ENCODE assay signal across 19 cellular contexts in the genomic region with DNA sequence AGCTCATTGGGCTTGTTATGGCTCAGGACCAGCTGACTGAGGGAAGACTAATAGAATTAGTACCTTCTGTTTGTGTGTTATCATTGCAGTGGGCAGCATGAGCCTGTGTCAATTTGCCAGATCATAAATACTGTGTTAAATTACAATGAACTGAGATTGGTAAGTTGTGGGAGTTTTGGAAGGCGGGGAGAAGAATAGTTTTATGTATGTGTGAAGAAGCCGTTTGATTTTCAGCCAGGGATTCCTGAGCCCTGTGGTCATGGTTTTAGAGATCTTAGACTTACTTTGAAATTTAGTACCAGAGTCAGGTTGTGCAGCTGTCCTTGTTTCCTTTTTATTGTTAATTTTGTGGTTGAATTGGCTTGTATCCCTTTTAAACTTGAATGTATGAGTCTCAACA.
DNase-seq lines count a peak whose midpoint lies in the region; ATAC-seq, FAIRE-seq and TF ChIP-seq lines count a peak whose summit lies in the region.
"Had no signal": no experiment of that assay in that cellular context is flagged by ENCODE, and none has a peak within 500 bp of the region (broad histone marks: within the 10 kb centered on the region; RNA-seq: fewer than 3 reads in every experiment).

No MANE protein-coding gene starts in this region.

- intact Hi-C loops in head of caudate nucleus (cut with DNase I) = no loop called here

- DNase-seq in A549 (ENCODE audit: low read depth in 1 of 2, low spot score in 1 of 2) = no peak
- no peak for DNase-seq in GM19239 (ENCODE audit: insufficient read length, low spot score)
- peak; percentile 81 for DNase-seq in astrocyte (ENCODE audit: low read depth)
- peak; percentile 1 for DNase-seq in mesenchymal stem cell
- DNase-seq in stimulated activated CD4-positive, alpha-beta T cell treated with anti-CD3 and anti-CD28 coated beads, Interleukin-1b, Interleukin-23, amount 100 ng/mL, for 48 hours = no peak
- DNase-seq in COLO829 (ENCODE audit: low spot score) = no peak
- no peak for DNase-seq in NCI-H526 treated with DMSO at 0.1 percent for 48 hours (lab: John Stamatoyannopoulos, UW)
- no peak for DNase-seq in head of caudate nucleus
- DNase-seq: activated naive CD4-positive, alpha-beta T cell treated with anti-CD3 and anti-CD28 coated beads, Interleukin-2, amount 10 ng/mL, durations not matched to agents 7 days and 5 days; DMS53; left ventricle myocardium inferior; NCI-H1092; NCI-H2227 treated with DMSO at 0.1 percent for 48 hours; small intestine; stomach had no signal

- TF ChIP-seq CTCF in A549 (IDR thresholded peaks at IDR 0.05) (no peak), astrocyte (IDR thresholded peaks at IDR 0.05; ENCODE audit: insufficient read depth, low read depth, low read length) (no peak)

- H3K27me3 Mint-ChIP-seq in astrocyte (ENCODE audit: low read depth, unreplicated experiment) = no peaks in the 10 kb centered on the region
- H3K27me3 Mint-ChIP-seq: activated naive CD4-positive, alpha-beta T cell treated with anti-CD3 and anti-CD28 coated beads, Interleukin-2, amount 10 ng/mL, durations not matched to agents 7 days and 5 days had no signal

- H3K18ac ChIP-seq in mesenchymal stem cell (ENCODE audit: low read depth in 1 of 2, low read length in 2 of 2) = no peak overlapping the region

- 89% methylated on average over 2 of the region's 2 CpGs for WGBS in A549 (ENCODE audit: missing lambda C conversion rate)
- 68% methylated on average over 2 of the region's 2 CpGs for WGBS in mesenchymal stem cell

- no peaks in the 10 kb centered on the region for H3K27me3 ChIP-seq in astrocyte (ENCODE audit: insufficient read depth, low read length)
- H3K27me3 ChIP-seq in mesenchymal stem cell (ENCODE audit: control insufficient read depth in 1 of 2, insufficient read depth in 1 of 2, low read length in 2 of 2) = no peaks in the 10 kb centered on the region
- H3K27me3 ChIP-seq: hepatocyte, stomach had no signal

- no peak for ATAC-seq in A549
- ATAC-seq: GM12878 had no signal

- peaks cover 14% of the 10 kb centered on the region for H3K4me1 Mint-ChIP-seq in astrocyte (ENCODE audit: low read depth, unreplicated experiment)
- H3K4me1 Mint-ChIP-seq: activated naive CD4-positive, alpha-beta T cell treated with anti-CD3 and anti-CD28 coated beads, Interleukin-2, amount 10 ng/mL, durations not matched to agents 7 days and 5 days; neural crest cell had no signal

- H3K9me3 ChIP-seq in A549 (no peaks in the 10 kb centered on the region), astrocyte (ENCODE audit: insufficient read depth, low read depth, low read length) (no peaks in the 10 kb centered on the region), mesenchymal stem cell (ENCODE audit: control insufficient read depth, low read length) (no peaks in the 10 kb centered on the region)
- H3K9me3 ChIP-seq: left ventricle myocardium inferior, stomach had no signal

- no peak for TF ChIP-seq POLR2A in A549 (IDR thresholded peaks at IDR 0.05; ENCODE audit: low read length)

- H3K27ac ChIP-seq in A549 (no peak overlapping the region), astrocyte (ENCODE audit: low read depth, low read length) (peak overlapping the region; percentile 26), mesenchymal stem cell (ENCODE audit: low read length, poor library complexity, severe bottlenecking) (no peak overlapping the region)
- H3K27ac ChIP-seq: hepatocyte, left ventricle myocardium inferior, stomach, VCaP had no signal

- H2BK15ac ChIP-seq in mesenchymal stem cell (ENCODE audit: low read depth, poor library complexity, severe bottlenecking) = no peak overlapping the region

- H4K8ac ChIP-seq in mesenchymal stem cell (ENCODE audit: low read length) = no peak overlapping the region

- no peak for TF ChIP-seq RAD21 in A549 (conservative IDR thresholded peaks at IDR 0.05 in 1 of 2, IDR thresholded peaks at IDR 0.05 in 1 of 2)

- H3K9ac ChIP-seq in astrocyte (ENCODE audit: low read length) (peak overlapping the region; percentile 14), mesenchymal stem cell (ENCODE audit: low read length) (no peak overlapping the region)

- H3K27ac Mint-ChIP-seq in astrocyte (ENCODE audit: unreplicated experiment) = no peak overlapping the region
- H3K27ac Mint-ChIP-seq: activated naive CD4-positive, alpha-beta T cell treated with anti-CD3 and anti-CD28 coated beads, Interleukin-2, amount 10 ng/mL, durations not matched to agents 7 days and 5 days had no signal

- no peak overlapping the region for H3K4me3 Mint-ChIP-seq in astrocyte (ENCODE audit: unreplicated experiment)
- H3K4me3 Mint-ChIP-seq: activated naive CD4-positive, alpha-beta T cell treated with anti-CD3 and anti-CD28 coated beads, Interleukin-2, amount 10 ng/mL, durations not matched to agents 7 days and 5 days; neural crest cell had no signal

- H3K23ac ChIP-seq in mesenchymal stem cell (ENCODE audit: low read length in 2 of 2) = no peak overlapping the region

- H3K9me3 Mint-ChIP-seq in astrocyte (ENCODE audit: unreplicated experiment) = no peaks in the 10 kb centered on the region
- H3K9me3 Mint-ChIP-seq: activated naive CD4-positive, alpha-beta T cell treated with anti-CD3 and anti-CD28 coated beads, Interleukin-2, amount 10 ng/mL, durations not matched to agents 7 days and 5 days had no signal

- no peak overlapping the region for H2AFZ ChIP-seq in astrocyte (ENCODE audit: low read depth, low read length)
- H2AFZ ChIP-seq in mesenchymal stem cell (ENCODE audit: low read depth, low read length) = no peak overlapping the region
- H2AFZ ChIP-seq: hepatocyte had no signal

- H2BK5ac ChIP-seq in mesenchymal stem cell (ENCODE audit: low read depth, low read length, poor library complexity, severe bottlenecking) = no peak overlapping the region

- no peak overlapping the region for H2AK5ac ChIP-seq in mesenchymal stem cell (ENCODE audit: low read length, severe bottlenecking)

- POLR2A ChIA-PET in A549 (lab: Yijun Ruan, JAX) = no interaction called here

- no peaks in the 10 kb centered on the region for H3K79me2 ChIP-seq in astrocyte (ENCODE audit: insufficient read depth, low read length)
- H3K79me2 ChIP-seq: hepatocyte had no signal

- FAIRE-seq in A549 (lab: Jason Lieb, UNC) = peak; percentile 63
- peak; percentile 44 for FAIRE-seq in GM19239 (lab: Jason Lieb, UNC)
- FAIRE-seq in astrocyte (lab: Jason Lieb, UNC) = peak; percentile 93
- FAIRE-seq: GM12878, small intestine had no signal

- H3K4me1 ChIP-seq in A549 (no peaks in the 10 kb centered on the region), astrocyte (ENCODE audit: insufficient read depth, low read length) (peaks cover 9% of the 10 kb centered on the region), mesenchymal stem cell (ENCODE audit: control insufficient read depth, insufficient read depth, low read depth, low read length) (peaks cover 1% of the 10 kb centered on the region)
- H3K4me1 ChIP-seq: stomach had no signal

- H3K4me2 ChIP-seq in A549 (no peak overlapping the region), astrocyte (ENCODE audit: low read length) (peak overlapping the region; percentile 55), mesenchymal stem cell (ENCODE audit: low read length, poor library complexity, severe bottlenecking) (no peak overlapping the region)
- H3K4me2 ChIP-seq: hepatocyte had no signal

- H2BK120ac ChIP-seq in mesenchymal stem cell (ENCODE audit: low read depth, low read length) = no peak overlapping the region

- no peak overlapping the region for H4K91ac ChIP-seq in mesenchymal stem cell (ENCODE audit: low read length)

- H3K36me3 ChIP-seq in astrocyte (ENCODE audit: insufficient read depth, low read length) (no peaks in the 10 kb centered on the region), mesenchymal stem cell (ENCODE audit: control insufficient read depth in 1 of 2, insufficient read depth in 2 of 2, low read depth in 1 of 2, low read length in 2 of 2) (no peaks in the 10 kb centered on the region)
- H3K36me3 ChIP-seq: left ventricle myocardium inferior had no signal

- no peak overlapping the region for H3K4ac ChIP-seq in mesenchymal stem cell (ENCODE audit: low read depth in 1 of 2, low read length in 2 of 2)

- TF ChIP-seq EP300 in A549 (IDR thresholded peaks at IDR 0.05) = no peak

- CTCF ChIA-PET in A549 (lab: Yijun Ruan, JAX) = no interaction called here

- H3K4me3 ChIP-seq in A549 = no peak overlapping the region
- no peak overlapping the region for H3K4me3 ChIP-seq in astrocyte (ENCODE audit: insufficient read depth, low read depth, low read length)
- no peak overlapping the region for H3K4me3 ChIP-seq in mesenchymal stem cell (ENCODE audit: insufficient read depth in 1 of 2, low read depth in 1 of 2, low read length in 2 of 2)
- H3K4me3 ChIP-seq: GM12878, hepatocyte, left ventricle myocardium inferior, stomach had no signal

- H2BK12ac ChIP-seq in mesenchymal stem cell (ENCODE audit: low read length in 2 of 2) = no peak overlapping the region

- no peak overlapping the region for H3K14ac ChIP-seq in mesenchymal stem cell (ENCODE audit: low read length in 2 of 2)

- H3K36me3 Mint-ChIP-seq in astrocyte (ENCODE audit: low read depth, unreplicated experiment) = no peaks in the 10 kb centered on the region

- no peaks in the 10 kb centered on the region for H3K79me1 ChIP-seq in mesenchymal stem cell (replicated peaks; ENCODE audit: low read length, poor library complexity, severe bottlenecking)

- H4K20me1 ChIP-seq in astrocyte (ENCODE audit: insufficient read depth, low read length) = no peaks in the 10 kb centered on the region

TF ChIP-seq in A549, 52 proteins besides CTCF, POLR2A, EP300 and RAD21:
- no peak for TF ChIP-seq KDM1A (IDR thresholded peaks at IDR 0.05; ENCODE audit: low read depth)
- no peak for TF ChIP-seq HOXB13 (CRISPR knock-in tag; IDR thresholded peaks at IDR 0.05; ENCODE audit: low read depth)
- no peak for TF ChIP-seq JUNB (IDR thresholded peaks at IDR 0.05)
- TF ChIP-seq EHF (CRISPR knock-in tag; IDR thresholded peaks at IDR 0.05) = no peak
- no peak for TF ChIP-seq ATOH8 (CRISPR knock-in tag; IDR thresholded peaks at IDR 0.05; ENCODE audit: low read depth)
- no peak for TF ChIP-seq NR3C1 (IDR thresholded peaks at IDR 0.05)
- no peak for TF ChIP-seq CBX8 (IDR thresholded peaks at IDR 0.05)
- TF ChIP-seq CEBPB (IDR thresholded peaks at IDR 0.05) = no peak
- TF ChIP-seq PHF8 (IDR thresholded peaks at IDR 0.05; ENCODE audit: borderline replicate concordance, low read depth) = no peak
- no peak for TF ChIP-seq HOXB5 (CRISPR knock-in tag; IDR thresholded peaks at IDR 0.05)
- no peak for TF ChIP-seq FOSB (CRISPR knock-in tag; IDR thresholded peaks at IDR 0.05)
- no peak for TF ChIP-seq FOXS1 (CRISPR knock-in tag; IDR thresholded peaks at IDR 0.05)
- no peak for TF ChIP-seq MYC (IDR thresholded peaks at IDR 0.05; ENCODE audit: borderline replicate concordance, low read length)

Comparison
In these comparisons a context has a peak if more than half of its experiments do, and no peak if none do; other contexts are left out.
1. DNase-seq: peak in astrocyte (single experiment) and mesenchymal stem cell (single experiment); none in A549 (0 of 2), GM19239 (single experiment), stimulated activated CD4-positive, alpha-beta T cell treated with anti-CD3 and anti-CD28 coated beads, Interleukin-1b, Interleukin-23, amount 100 ng/mL, for 48 hours (single experiment), COLO829 (single experiment), NCI-H526 treated with DMSO at 0.1 percent for 48 hours (single experiment) and head of caudate nucleus (0 of 42).